ENCODE assay signal across 26 cellular contexts in genomic region chr18:29169599-29169998, GRCh38.
"Had no signal": no experiment of that assay in that cellular context is flagged by ENCODE, and none has a peak within 500 bp of the region (broad histone marks: within the 10 kb centered on the region; RNA-seq: fewer than 3 reads in every experiment).

No MANE protein-coding gene starts in this region.

- DNase-seq: KBM-7, MV-4-11, NCI-H1048, NCI-H1105, NCI-H1417 treated with DMSO at 0.1 percent for 48 hours, NCI-H146, NCI-H1694 treated with DMSO at 0.1 percent for 48 hours, NCI-H2029, NCI-H2081 treated with DMSO at 0.1 percent for 48 hours, NCI-H2171, NCI-H226, NCI-H446, NCI-H510A, NCI-H524 treated with DMSO at 0.1 percent for 48 hours, NCI-H69, NCI-H774, PC-3, SHP77 treated with DMSO at 0.1 percent for 48 hours, SJCRH30 had no signal

- H3K36me3 Mint-ChIP-seq: IgD-negative memory B cell had no signal

- H3K36me3 ChIP-seq: SJCRH30 had no signal

- H3K27ac Mint-ChIP-seq: IgD-negative memory B cell had no signal

- H3K4me3 Mint-ChIP-seq: IgD-negative memory B cell had no signal

- H3K9me3 ChIP-seq: SJCRH30 had no signal

- FAIRE-seq: HTR-8/SVneo had no signal

- H3K4me1 Mint-ChIP-seq: IgD-negative memory B cell had no signal

- H3K27me3 Mint-ChIP-seq: IgD-negative memory B cell had no signal

- H3K4me3 ChIP-seq: SJCRH30 had no signal

- H3K27me3 ChIP-seq: SJCRH30 had no signal

- ATAC-seq: Panc1, PC-3, Right ventricle myocardium inferior, SK-N-SH treated with all-trans-retinoic acid at 6 μM for 48 hours had no signal

- H3K27ac ChIP-seq: HL-60, RWPE1, SJCRH30 had no signal

- H3K4me1 ChIP-seq: SJCRH30 had no signal
